ENCODE assay signal across 8 cellular contexts in genomic region chr16:46974352-46974751, GRCh38. TPM values are rescaled to one million over a fixed set of nuclear protein-coding genes. Genes with fewer than 3 reads are reported as not detected.
DNase-seq lines count a peak whose midpoint lies in the region; ATAC-seq and TF ChIP-seq lines count a peak whose summit lies in the region.

No MANE protein-coding gene starts in this region.

- BruUV-seq in HCT116 (replicated peaks; lab: Mats Ljungman, UMichigan) = no TSS peak

- no peak for TF ChIP-seq EP300 in SK-N-SH (IDR thresholded peaks at IDR 0.05; ENCODE audit: borderline replicate concordance in 1 of 2, low read depth in 1 of 2, low read length in 1 of 2)

- RAD21 ChIA-PET in HCT116 (lab: Charles Lee; ENCODE audit: low non-redundant PET in 1 of 2, low total read pairs in 2 of 2, uncharacterized antibody in 2 of 2, unreplicated experiment in 2 of 2) = interaction anchor here in 1 of 2 experiments (0.5 kb wide), 1 partner anchor 63 kb away, joined by 3 read pairs; no protein-coding TSS in a partner anchor

- peaks cover 11% of the 10 kb centered on the region for H3F3A ChIP-seq in SK-N-SH (replicated peaks; ENCODE audit: insufficient read depth)

- ATAC-seq in HCT116 = 0 out of 2 replicates have a peak, but pooled peaks have one; percentile 4

- TF ChIP-seq POLR2A in HCT116 (IDR thresholded peaks at IDR 0.05; ENCODE audit: borderline replicate concordance, extremely low read depth, insufficient read depth, insufficient read length) = no peak

- H4K20me1 ChIP-seq in HCT116 (ENCODE audit: insufficient read depth) (peaks cover 14% of the 10 kb centered on the region; the same call in 1 of the 2 replicates), SK-N-SH (ENCODE audit: insufficient read depth) (peaks cover 20% of the 10 kb centered on the region)

- H3K4me2 ChIP-seq in HCT116 (ENCODE audit: low read length) (peak overlapping the region; percentile 86), SK-N-SH (peak overlapping the region; percentile 91)

- H3K27me3 ChIP-seq in HCT116 (ENCODE audit: insufficient read depth, low read length) (no peaks in the 10 kb centered on the region), SK-N-SH (ENCODE audit: insufficient read depth) (no peaks in the 10 kb centered on the region), duodenal mucosa (ENCODE audit: control insufficient read depth in 1 of 2, insufficient read depth in 2 of 2, low read length in 2 of 2) (no peaks in the 10 kb centered on the region), neuron (ENCODE audit: insufficient read depth, low read length) (no peaks in the 10 kb centered on the region)

- H3K4me1 ChIP-seq in HCT116 (ENCODE audit: control insufficient read depth in 1 of 2, insufficient read depth in 2 of 2, low read length in 2 of 2) (peaks cover 11 to 32% of the 10 kb centered on the region in 2 experiments), SK-N-SH (ENCODE audit: control insufficient read depth in 1 of 2, insufficient read depth in 2 of 2, low read depth in 1 of 2, low read length in 1 of 2) (peaks cover 10 to 13% of the 10 kb centered on the region in 2 experiments; a peak in 3 of 4 replicates), duodenal mucosa (ENCODE audit: control insufficient read depth in 1 of 2, insufficient read depth in 2 of 2, low read length in 2 of 2) (peaks cover 20 to 27% of the 10 kb centered on the region in 2 donors), neuron (ENCODE audit: insufficient read depth, low read length) (peaks cover 37% of the 10 kb centered on the region)

- H3K4me3 ChIP-seq in HCT116 (replicated peaks in 1 of 2; ENCODE audit: low read depth in 1 of 2, low read length in 2 of 2) (peak overlapping the region; percentile 61 to 84), SK-N-SH (ENCODE audit: low read depth in 2 of 2, low read length in 1 of 2) (peak overlapping the region; percentile 91 to 95; a peak in 3 of 4 replicates), duodenal mucosa (ENCODE audit: low read depth in 1 of 2, low read length in 2 of 2) (peak overlapping the region; percentile 69 to 73), neuron (ENCODE audit: low read length) (peak overlapping the region; percentile 94)

- H3K36me3 ChIP-seq in HCT116 (ENCODE audit: control insufficient read depth in 1 of 2, insufficient read depth in 2 of 2, low read length in 2 of 2) (peaks cover 8 to 12% of the 10 kb centered on the region in 2 experiments; a peak in 3 of 4 replicates), SK-N-SH (replicated peaks in 1 of 2; ENCODE audit: control insufficient read depth in 1 of 2, insufficient read depth in 2 of 2, low read length in 1 of 2) (peaks cover 16 to 18% of the 10 kb centered on the region in 2 experiments), duodenal mucosa (ENCODE audit: control insufficient read depth in 1 of 2, insufficient read depth in 2 of 2, low read length in 2 of 2) (peaks cover 2 to 14% of the 10 kb centered on the region in 2 donors), neuron (ENCODE audit: insufficient read depth, low read length) (peaks cover 8% of the 10 kb centered on the region)

- DNase-seq in Caki2 (ENCODE audit: low read depth) (peak; percentile 18), HCT116 (ENCODE audit: low read depth, low spot score) (no peak), SK-N-SH (peak; percentile 57), cerebellar nuclear complex (lab: John Stamatoyannopoulos, UW) (no peak), iPS-NIHi7 (ENCODE audit: extremely low spot score) (no peak), NCI-H1694 (lab: John Stamatoyannopoulos, UW) (no peak)

- WGBS in SK-N-SH (ENCODE audit: low lambda C conversion rate) = 66% methylated on average over 6 of the region's 6 CpGs

- CTCF ChIA-PET in HCT116 (lab: Charles Lee) (interaction anchor here (1.9 kb wide), 1 partner anchor 44 kb away, joined by 7 read pairs; no protein-coding TSS in a partner anchor), SK-N-SH (lab: Yijun Ruan, JAX) (interaction anchor here (0.7 to 2.7 kb wide), 9 partner anchors 9 to 1182 kb away, joined by 3 to 13 read pairs (median 3); partner anchors contain the start of gene NETO2)

- peak overlapping the region; percentile 87 for H3K9ac ChIP-seq in HCT116 (ENCODE audit: low read length)
- peak overlapping the region; percentile 90 for H3K9ac ChIP-seq in SK-N-SH
- peak overlapping the region; percentile 33 to 62 for H3K9ac ChIP-seq in duodenal mucosa (ENCODE audit: low read depth in 1 of 2, low read length in 2 of 2)

- intact Hi-C loops in HCT116 (cut with micrococcal nuclease) = no loop called here

- no peak overlapping the region for H2AFZ ChIP-seq in HCT116 (ENCODE audit: low read depth, low read length, poor library complexity, severe bottlenecking)
- H2AFZ ChIP-seq in SK-N-SH (ENCODE audit: low read depth) = peak overlapping the region; percentile 93
- H2AFZ ChIP-seq in neuron (ENCODE audit: low read depth, low read length) = peak overlapping the region; percentile 63

- H3K9me2 ChIP-seq in HCT116 (ENCODE audit: insufficient read depth) (no peaks in the 10 kb centered on the region), SK-N-SH (no peaks in the 10 kb centered on the region)

- no peaks in the 10 kb centered on the region for H3K9me3 ChIP-seq in HCT116 (ENCODE audit: control insufficient read depth in 1 of 2, insufficient read depth in 1 of 2, low read depth in 1 of 2, low read length in 2 of 2)
- no peaks in the 10 kb centered on the region for H3K9me3 ChIP-seq in SK-N-SH
- H3K9me3 ChIP-seq in duodenal mucosa (ENCODE audit: control insufficient read depth in 1 of 2, low read length in 2 of 2) = no peaks in the 10 kb centered on the region
- no peaks in the 10 kb centered on the region for H3K9me3 ChIP-seq in neuron (ENCODE audit: low read length)

- H3K79me2 ChIP-seq in HCT116 (ENCODE audit: insufficient read depth, low read length) (peaks cover 43% of the 10 kb centered on the region), SK-N-SH (ENCODE audit: insufficient read depth) (peaks cover 47% of the 10 kb centered on the region)

- TF ChIP-seq RAD21 in HCT116 (IDR thresholded peaks at IDR 0.05; ENCODE audit: low read depth) (no peak), SK-N-SH (IDR thresholded peaks at IDR 0.05; ENCODE audit: low read length) (no peak)

- TF ChIP-seq CTCF in HCT116 (IDR thresholded peaks at IDR 0.05 in 2 of 3, conservative IDR thresholded peaks at IDR 0.05 in 1 of 3; ENCODE audit: borderline replicate concordance in 1 of 3, insufficient read depth in 1 of 3, low read depth in 2 of 3, low read length in 2 of 3) = peak in 1 of 3 experiments; percentile 15; a peak in 1 of 6 replicates
- no peak; the same call in 1 of the 2 replicates for TF ChIP-seq CTCF in SK-N-SH (IDR thresholded peaks at IDR 0.05)

- in situ Hi-C loops in Caki2 (cut with HindIII; ENCODE audit: low pct_unique_long_range_greater_than_20kb, low sequenced_read_pairs) = no loop called here

- H3K27ac ChIP-seq in HCT116 (ENCODE audit: low read depth, low read length) = peak overlapping the region; percentile 80; the same call in 1 of the 2 replicates
- peak overlapping the region; percentile 86 to 98 for H3K27ac ChIP-seq in SK-N-SH (ENCODE audit: low read depth in 2 of 2, low read length in 1 of 2)
- no peak overlapping the region for H3K27ac ChIP-seq in duodenal mucosa (ENCODE audit: low read depth, low read length)

- POLR2A ChIA-PET in HCT116 (lab: Charles Lee) = interaction anchor here (1.0 kb wide), 1 partner anchor 63 kb away, joined by 4 read pairs; no protein-coding TSS in a partner anchor
- POLR2A ChIA-PET in SK-N-SH (lab: Yijun Ruan, JAX) = interaction anchor here (1.7 to 2.2 kb wide), 2 partner anchors 13 to 64 kb away, joined by 4 to 11 read pairs; no protein-coding TSS in a partner anchor

TF ChIP-seq in HCT116, 20 proteins besides CTCF, POLR2A, EP300 and RAD21:
- peak; percentile 53; the same call in 1 of the 2 replicates for TF ChIP-seq MAX (IDR thresholded peaks at IDR 0.05)
- no peak for TF ChIP-seq EZH2phosphoT487 (IDR thresholded peaks at IDR 0.05; ENCODE audit: borderline replicate concordance)
TF ChIP-seq in HCT116: peak in this region for 1.

TF ChIP-seq in SK-N-SH, 30 proteins besides CTCF, POLR2A, EP300 and RAD21:
- TF ChIP-seq MXI1 (IDR thresholded peaks at IDR 0.05; ENCODE audit: low read depth, low read length) (peak; percentile 84), SIN3A (IDR thresholded peaks at IDR 0.05; ENCODE audit: borderline replicate concordance, low read depth, low read length) (no peak)

RNA-seq across cellular contexts. Expression of gene DNAJA2, which starts 0.9 kb away (rescaled TPM):
- total RNA-seq in Caki2 (2014; rRNA removed; shearing (Covaris generic); ENCODE audit: low replicate concordance) = 49.8 and 62.8 TPM in 2 replicates
- total RNA-seq in HCT116 (2021; ENCODE audit: unreplicated experiment) = 68.2 TPM
- polyA plus RNA-seq in HCT116 (2012) = 32.3 and 35.0 TPM in 2 replicates
- polyA plus RNA-seq in SK-N-SH (2012; rRNA removed) = 9.7 and 12.8 TPM in 2 replicates
- 18.3 and 24.4 TPM in 2 replicates for polyA plus RNA-seq in SK-N-SH (2012; cell fraction: cytosol; rRNA removed)
- polyA plus RNA-seq in SK-N-SH (2012; cell fraction: nucleus; rRNA removed) = 6.3 and 12.2 TPM in 2 replicates

Comparison
In these comparisons a context has a peak if more than half of its experiments do, and no peak if none do; other contexts are left out.
1. DNase-seq: peak in Caki2 (single experiment) and SK-N-SH (single experiment); none in HCT116 (single experiment), cerebellar nuclear complex (0 of 2), iPS-NIHi7 (single experiment) and NCI-H1694 (single experiment).
2. Peak in every context shown above with its lines, with median percentiles within 50 percentile points of each other: H3K4me3 ChIP-seq and H3K9ac ChIP-seq.